ENCODE assay signal across 19 cellular contexts in the genomic region with DNA sequence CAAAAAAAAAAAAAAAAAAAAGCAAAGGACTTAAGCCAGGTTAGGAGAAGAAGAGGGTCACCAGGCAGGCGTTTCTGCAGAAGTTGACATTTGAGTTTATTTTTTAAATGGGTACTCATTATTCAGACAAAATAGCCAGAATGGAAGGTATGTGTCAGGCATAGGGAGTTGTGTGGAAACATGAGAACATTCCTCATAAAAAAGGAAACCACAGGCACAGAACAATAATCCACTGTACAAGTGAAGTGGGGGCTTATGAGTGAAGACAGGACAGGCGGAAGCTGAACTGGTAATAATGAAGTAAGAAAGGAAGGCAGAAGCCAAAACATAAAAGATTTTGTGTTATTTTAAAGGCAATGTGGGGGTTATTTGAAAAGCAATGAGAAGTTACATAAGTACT.
"Had no signal": no experiment of that assay in that cellular context is flagged by ENCODE, and none has a peak within 500 bp of the region (broad histone marks: within the 10 kb centered on the region; RNA-seq: fewer than 3 reads in every experiment).

No MANE protein-coding gene starts in this region.

- ATAC-seq: activated CD8-positive, alpha-beta T cell treated with anti-CD3 and anti-CD28 coated beads, Interleukin-2, amount 10 ng/mL, durations not matched to agents 7 days and 5 days; activated T-cell treated with anti-CD3 and anti-CD28 coated beads, Interleukin-2, amount 50 U/mL, for 72 hours; heart left ventricle; stimulated activated naive CD8-positive, alpha-beta T cell treated with anti-CD3 and anti-CD28 coated beads, Interleukin-15, Interleukin-2, amounts not matched to agents 100 U/mL and 50 U/mL, for 24 hours; WTC11 had no signal

- DNase-seq: activated CD4-positive, alpha-beta T cell treated with anti-CD3 and anti-CD28 coated beads for 4 hours; activated CD8-positive, alpha-beta memory T cell treated with anti-CD3 and anti-CD28 coated beads, Interleukin-2, amount 50 U/mL, for 48 hours; activated CD8-positive, alpha-beta T cell treated with anti-CD3 and anti-CD28 coated beads, Interleukin-2, amount 10 ng/mL, durations not matched to agents 7 days and 5 days; activated gamma-delta T cell; activated T-cell treated with anti-CD3 and anti-CD28 coated beads, Interleukin-2, amount 50 U/mL, for 72 hours; anterior cingulate cortex; colonic mucosa; esophagus squamous epithelium; heart left ventricle; immature natural killer cell; nephron progenitor cell; occipital lobe; stimulated activated naive CD8-positive, alpha-beta T cell treated with anti-CD3 and anti-CD28 coated beads, Interleukin-15, Interleukin-2, amounts not matched to agents 100 U/mL and 50 U/mL, for 24 hours had no signal

- H3K4me1 Mint-ChIP-seq: immature natural killer cell had no signal

- H3K27ac ChIP-seq: colonic mucosa, esophagus squamous epithelium, heart left ventricle, right atrium auricular region had no signal

- H3K27ac Mint-ChIP-seq: activated CD8-positive, alpha-beta T cell treated with anti-CD3 and anti-CD28 coated beads, Interleukin-2, amount 10 ng/mL, durations not matched to agents 7 days and 5 days; activated naive CD8-positive, alpha-beta T cell; activated T-cell treated with anti-CD3 and anti-CD28 coated beads, Interleukin-2, amount 50 U/mL, for 72 hours; immature natural killer cell; nephron progenitor cell; progenitor cell of endocrine pancreas; T-helper 1 cell treated with Interleukin-12 subunit alpha and Interleukin-12 subunit beta and Interleukin-4 antibody, amounts not matched to agents 30 μg/mL and 1 μg/mL, for 36 hours; type B pancreatic cell; WTC11 had no signal

- H3K27me3 Mint-ChIP-seq: activated naive CD8-positive, alpha-beta T cell; progenitor cell of endocrine pancreas; type B pancreatic cell had no signal

- H3K4me1 ChIP-seq: colonic mucosa, right atrium auricular region had no signal

- H3K9me3 Mint-ChIP-seq: immature natural killer cell; nephron progenitor cell; T-helper 1 cell treated with Interleukin-12 subunit alpha and Interleukin-12 subunit beta and Interleukin-4 antibody, amounts not matched to agents 30 μg/mL and 1 μg/mL, for 36 hours; WTC11 had no signal

- H3K4me3 ChIP-seq: colonic mucosa, esophagus squamous epithelium, heart left ventricle, right atrium auricular region had no signal

- H3K4me3 Mint-ChIP-seq: activated CD8-positive, alpha-beta T cell treated with anti-CD3 and anti-CD28 coated beads, Interleukin-2, amount 10 ng/mL, durations not matched to agents 7 days and 5 days; activated naive CD8-positive, alpha-beta T cell; activated T-cell treated with anti-CD3 and anti-CD28 coated beads, Interleukin-2, amount 50 U/mL, for 72 hours; immature natural killer cell; nephron progenitor cell; T-helper 1 cell treated with Interleukin-12 subunit alpha and Interleukin-12 subunit beta and Interleukin-4 antibody, amounts not matched to agents 30 μg/mL and 1 μg/mL, for 36 hours; type B pancreatic cell; WTC11 had no signal

- H3K27me3 ChIP-seq: colonic mucosa, esophagus squamous epithelium, heart left ventricle, right atrium auricular region had no signal

- H3K36me3 ChIP-seq: right atrium auricular region had no signal

- H3K9me3 ChIP-seq: colonic mucosa, esophagus squamous epithelium, heart left ventricle, right atrium auricular region had no signal
